8 cellular contexts compared by ENCODE assay signal in the genomic region with DNA sequence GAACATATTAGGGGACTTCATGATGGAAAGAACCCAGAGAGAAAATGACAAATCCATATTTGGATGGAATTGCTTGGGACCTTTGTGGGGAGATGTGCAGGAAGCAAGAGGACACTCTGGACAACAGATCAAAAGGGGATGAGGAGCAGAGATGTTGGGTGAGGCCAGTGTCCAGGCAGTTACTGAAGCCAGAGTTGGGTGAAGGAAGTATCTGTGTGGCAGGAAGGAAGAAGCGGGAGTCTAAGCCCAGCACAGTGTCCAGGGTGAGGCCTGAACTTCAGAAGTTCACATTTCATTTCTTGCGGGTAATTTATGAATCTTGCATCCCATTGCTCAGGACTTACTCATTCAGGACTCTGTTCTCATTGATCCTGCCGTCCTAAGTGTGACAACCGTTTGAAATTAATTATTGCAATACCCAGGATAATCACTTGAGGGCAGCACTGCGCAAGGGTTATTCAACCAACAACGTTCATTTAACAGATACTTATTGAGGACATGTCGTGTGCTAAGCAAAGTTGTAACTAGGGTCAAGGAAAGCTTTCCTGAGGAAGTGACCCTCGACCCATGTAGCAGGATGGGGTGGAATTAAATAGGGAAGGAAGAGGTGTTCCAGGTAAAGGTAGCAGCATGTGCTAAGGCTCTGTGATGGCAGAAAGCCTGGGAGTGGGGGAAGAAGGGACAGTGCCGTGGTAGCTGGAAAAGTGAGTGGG.
DNase-seq lines count a peak whose midpoint lies in the region; ATAC-seq, FAIRE-seq and TF ChIP-seq lines count a peak whose summit lies in the region.

No MANE protein-coding gene starts in this region.

- H3K27me3 Mint-ChIP-seq in WTC11 (ENCODE audit: low read depth) = no peaks in the 10 kb centered on the region; the same call in 1 of the 2 replicates

- H3K4me1 ChIP-seq in right lobe of liver = peaks cover 0 to 10% (median 2%) of the 10 kb centered on the region in 4 donors

- peak; percentile 54 for DNase-seq in D341Med (ENCODE audit: low spot score)
- peak; percentile 51 for DNase-seq in NCI-H146 (lab: John Stamatoyannopoulos, UW)
- DNase-seq in WTC11 (ENCODE audit: low spot score) = peak; percentile 51
- DNase-seq in bronchial epithelial cell (ENCODE audit: low read depth) = peak; percentile 78
- peak in 1 of 3 donors; percentile 62 for DNase-seq in right lobe of liver
- DNase-seq in stimulated activated naive CD8-positive, alpha-beta T cell treated with anti-CD3 and anti-CD28 coated beads, Interleukin-15, Interleukin-2, amounts not matched to agents 100 U/mL and 50 U/mL, for 24 hours = peak; percentile 65

- TF ChIP-seq POLR2A in right lobe of liver (IDR thresholded peaks at IDR 0.05) = no peak

- intact Hi-C loops in right lobe of liver (cut with DNase I) = no loop called here

- no peak overlapping the region for H3K27ac Mint-ChIP-seq in WTC11

- peaks cover 5% of the 10 kb centered on the region for H3K9me3 Mint-ChIP-seq in WTC11

- H3K9me3 ChIP-seq in right lobe of liver = no peaks in the 10 kb centered on the region

- peaks cover 4% of the 10 kb centered on the region; the same call in 1 of the 2 replicates for H3K36me3 Mint-ChIP-seq in WTC11

- H3K27ac ChIP-seq in right lobe of liver = no peak overlapping the region

- no peaks in the 10 kb centered on the region for H3K36me3 ChIP-seq in bronchial epithelial cell (ENCODE audit: control insufficient read depth, insufficient read depth, low read length)
- no peaks in the 10 kb centered on the region for H3K36me3 ChIP-seq in right lobe of liver

- 4% methylated on average over 9 of the region's 9 CpGs for WGBS in right lobe of liver (ENCODE audit: insufficient coverage, low coverage, low lambda C conversion rate, missing lambda C conversion rate)

- ATAC-seq in GM21786 (IDR thresholded peaks at IDR 0.05; ENCODE audit: unreplicated experiment) (peak; percentile 38), WTC11 (peak; percentile 40), right lobe of liver (peak; percentile 85 to 92 (median 88)), GM18873 (IDR thresholded peaks at IDR 0.05; ENCODE audit: low FRiP score, unreplicated experiment) (no peak)
- ATAC-seq in stimulated activated naive CD8-positive, alpha-beta T cell treated with anti-CD3 and anti-CD28 coated beads, Interleukin-15, Interleukin-2, amounts not matched to agents 100 U/mL and 50 U/mL, for 24 hours = peak; percentile 63

- H3K27me3 ChIP-seq in bronchial epithelial cell (ENCODE audit: control insufficient read depth, insufficient read depth, low read length) = no peaks in the 10 kb centered on the region
- H3K27me3 ChIP-seq in right lobe of liver = no peaks in the 10 kb centered on the region

- POLR2A ChIA-PET in WTC11 (lab: Charles Lee) = no interaction called here

- TF ChIP-seq CTCF in WTC11 (IDR thresholded peaks at IDR 0.05) (peak; percentile 49), bronchial epithelial cell (IDR thresholded peaks at IDR 0.05; ENCODE audit: insufficient read depth, low read length, severe bottlenecking) (peak; percentile 65), right lobe of liver (IDR thresholded peaks at IDR 0.05) (peak; percentile 63 to 83 (median 68))

- H3K4me3 Mint-ChIP-seq in WTC11 = no peak overlapping the region

- CTCF ChIA-PET in WTC11 (lab: Charles Lee) = interaction anchor here (0.5 to 1.8 kb wide), 10 partner anchors 20 to 403 kb away, joined by 3 to 6 read pairs (median 3); no protein-coding TSS in a partner anchor

- FAIRE-seq in bronchial epithelial cell (lab: Jason Lieb, UNC) = peak; percentile 55

- H3K4me3 ChIP-seq in bronchial epithelial cell (ENCODE audit: low read depth, low read length) (no peak overlapping the region), right lobe of liver (no peak overlapping the region)

- no peaks in the 10 kb centered on the region; the same call in 1 of the 2 replicates for H3K4me1 Mint-ChIP-seq in WTC11

TF ChIP-seq in WTC11, 78 proteins besides CTCF, POLR2A, EP300 and RAD21:
- no peak for TF ChIP-seq ZNF423 (CRISPR knock-in tag; IDR thresholded peaks at IDR 0.05)
- TF ChIP-seq NFE2L1 (CRISPR knock-in tag; IDR thresholded peaks at IDR 0.05) = 0 out of 2 replicates have a peak, but pooled peaks have one; percentile 12
- no peak for TF ChIP-seq ZNF232 (CRISPR knock-in tag; IDR thresholded peaks at IDR 0.05)
